Comparison of ENCODE assay signal across 15 cellular contexts in the genomic region with DNA sequence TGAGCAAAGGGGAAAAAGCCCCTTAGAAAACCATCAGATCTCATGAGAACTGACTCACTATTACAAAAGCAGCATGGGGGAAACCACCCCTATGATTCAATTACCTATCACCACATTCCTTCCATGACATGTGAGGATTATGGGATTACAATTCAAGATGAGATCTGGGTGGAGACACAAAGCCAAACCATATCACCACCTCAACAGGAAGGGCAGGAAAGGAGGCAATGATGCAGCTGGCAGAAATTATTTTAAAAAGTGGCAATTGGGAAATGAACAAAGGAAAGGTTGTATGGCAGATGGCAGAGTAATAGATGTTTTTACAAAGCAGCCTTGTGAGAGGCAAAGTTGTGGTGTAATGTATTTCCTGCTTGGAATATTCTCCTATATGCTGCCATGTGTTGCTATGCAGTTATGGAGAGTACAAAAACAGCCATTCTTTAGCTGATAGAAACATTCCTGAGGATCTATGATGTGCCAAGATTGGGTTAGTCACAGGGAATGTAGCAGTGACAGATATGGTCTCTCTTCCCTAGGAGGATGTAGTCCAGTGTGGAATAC.
DNase-seq lines count a peak whose midpoint lies in the region; ATAC-seq and TF ChIP-seq lines count a peak whose summit lies in the region.
"Had no signal": no experiment of that assay in that cellular context is flagged by ENCODE, and none has a peak within 500 bp of the region (broad histone marks: within the 10 kb centered on the region; RNA-seq: fewer than 3 reads in every experiment).

No MANE protein-coding gene starts in this region.

- no peaks in the 10 kb centered on the region for H3K4me1 Mint-ChIP-seq in naive thymus-derived CD4-positive, alpha-beta T cell
- no peaks in the 10 kb centered on the region for H3K4me1 Mint-ChIP-seq in naive thymus-derived CD8-positive, alpha-beta T cell
- no peaks in the 10 kb centered on the region for H3K4me1 Mint-ChIP-seq in HFFc6 (ENCODE audit: low read depth)
- H3K4me1 Mint-ChIP-seq: activated B cell treated with CpG ODN at 0.5 μM for 24 hours, CD14-positive monocyte had no signal

- peaks cover 8% of the 10 kb centered on the region for H3F3A ChIP-seq in SK-N-SH (replicated peaks; ENCODE audit: insufficient read depth)

- H3K79me2 ChIP-seq in SK-N-SH (ENCODE audit: insufficient read depth): no peaks in the 10 kb centered on the region

- DNase-seq in GM03348 (ENCODE audit: low spot score) (peak; percentile 6), SK-N-SH (no peak), epithelial cell of esophagus (ENCODE audit: low read depth) (peak; percentile 94), pulmonary artery endothelial cell (ENCODE audit: low read depth, low spot score) (peak; percentile 17), SIG-M5 treated with dmso at 0.1 percent for 504 hours (lab: John Stamatoyannopoulos, UW; ENCODE audit: unreplicated experiment) (no peak), HFFc6 (no peak)
- no peak for DNase-seq in naive thymus-derived CD4-positive, alpha-beta T cell
- no peak for DNase-seq in naive thymus-derived CD8-positive, alpha-beta T cell
- DNase-seq: activated B cell treated with CpG ODN at 0.5 μM for 24 hours; H7; MV-4-11; stimulated activated CD4-positive, alpha-beta T cell treated with anti-CD3 and anti-CD28 coated beads, Interleukin-4, amount 100 ng/mL, for 1 hour; uterus had no signal

- peaks cover 0 to 8% (median 2%) of the 10 kb centered on the region in 11 donors for H3K9me3 Mint-ChIP-seq in naive thymus-derived CD4-positive, alpha-beta T cell
- H3K9me3 Mint-ChIP-seq in naive thymus-derived CD8-positive, alpha-beta T cell: peaks cover 0 to 12% (median 4%) of the 10 kb centered on the region in 9 donors
- no peaks in the 10 kb centered on the region; the same call in 1 of the 2 replicates for H3K9me3 Mint-ChIP-seq in HFFc6

- H3K4me1 ChIP-seq in SK-N-SH (ENCODE audit: control insufficient read depth in 1 of 2, insufficient read depth in 2 of 2, low read depth in 1 of 2, low read length in 1 of 2): no peaks in the 10 kb centered on the region
- no peaks in the 10 kb centered on the region for H3K4me1 ChIP-seq in naive thymus-derived CD4-positive, alpha-beta T cell (ENCODE audit: control insufficient read depth in 2 of 2, insufficient read depth in 2 of 2, low read length in 2 of 2)
- H3K4me1 ChIP-seq: right atrium auricular region, uterus had no signal

- H3K27me3 Mint-ChIP-seq in naive thymus-derived CD4-positive, alpha-beta T cell: no peaks in the 10 kb centered on the region
- no peaks in the 10 kb centered on the region for H3K27me3 Mint-ChIP-seq in naive thymus-derived CD8-positive, alpha-beta T cell
- no peaks in the 10 kb centered on the region for H3K27me3 Mint-ChIP-seq in HFFc6 (ENCODE audit: insufficient read depth)
- H3K27me3 Mint-ChIP-seq: activated B cell treated with CpG ODN at 0.5 μM for 24 hours had no signal

- no peaks in the 10 kb centered on the region for H4K20me1 ChIP-seq in SK-N-SH (ENCODE audit: insufficient read depth)

- H3K27ac ChIP-seq in SK-N-SH (ENCODE audit: low read depth in 2 of 2, low read length in 1 of 2): peak overlapping the region in 1 of 2 experiments; percentile 73; a peak in 2 of 4 replicates
- H3K27ac ChIP-seq in naive thymus-derived CD4-positive, alpha-beta T cell (ENCODE audit: low read depth, low read length): no peak overlapping the region
- H3K27ac ChIP-seq: right atrium auricular region, uterus had no signal

- TF ChIP-seq EP300 in SK-N-SH (IDR thresholded peaks at IDR 0.05; ENCODE audit: borderline replicate concordance in 1 of 2, low read depth in 1 of 2, low read length in 1 of 2): peak in 1 of 2 experiments; percentile 9; a peak in 1 of 4 replicates

- H3K4me3 ChIP-seq in SK-N-SH (ENCODE audit: low read depth in 2 of 2, low read length in 1 of 2): no peak overlapping the region
- H3K4me3 ChIP-seq in epithelial cell of esophagus (ENCODE audit: low read length): no peak overlapping the region
- H3K4me3 ChIP-seq in naive thymus-derived CD4-positive, alpha-beta T cell (ENCODE audit: low read length): no peak overlapping the region
- H3K4me3 ChIP-seq: right atrium auricular region, uterus had no signal

- TF ChIP-seq CTCF in SK-N-SH (IDR thresholded peaks at IDR 0.05) (no peak), epithelial cell of esophagus (IDR thresholded peaks at IDR 0.05; ENCODE audit: insufficient read depth, low read depth, low read length, missing control alignments) (no peak), HFFc6 (IDR thresholded peaks at IDR 0.05) (no peak)

- H3K27ac Mint-ChIP-seq in naive thymus-derived CD4-positive, alpha-beta T cell: no peak overlapping the region
- H3K27ac Mint-ChIP-seq in naive thymus-derived CD8-positive, alpha-beta T cell: no peak overlapping the region
- H3K27ac Mint-ChIP-seq in HFFc6: no peak overlapping the region
- H3K27ac Mint-ChIP-seq: activated B cell treated with CpG ODN at 0.5 μM for 24 hours, CD14-positive monocyte had no signal

- POLR2A ChIA-PET in SK-N-SH (lab: Yijun Ruan, JAX): no interaction called here
- POLR2A ChIA-PET in naive thymus-derived CD4-positive, alpha-beta T cell (lab: Charles Lee): no interaction called here
- POLR2A ChIA-PET in naive thymus-derived CD8-positive, alpha-beta T cell (lab: Charles Lee): no interaction called here

- H3K4me2 ChIP-seq in SK-N-SH: no peak overlapping the region

- no peak for ATAC-seq in naive thymus-derived CD4-positive, alpha-beta T cell
- no peak for ATAC-seq in naive thymus-derived CD8-positive, alpha-beta T cell

- intact Hi-C loops in naive thymus-derived CD4-positive, alpha-beta T cell (cut with micrococcal nuclease): no loop called here

- H3K9ac ChIP-seq in SK-N-SH: 0 out of 2 replicates have a peak overlapping the region, but pooled peaks have one; percentile 9

- H3K27me3 ChIP-seq in SK-N-SH (ENCODE audit: insufficient read depth): no peaks in the 10 kb centered on the region
- no peaks in the 10 kb centered on the region for H3K27me3 ChIP-seq in naive thymus-derived CD4-positive, alpha-beta T cell (ENCODE audit: control insufficient read depth in 2 of 2, insufficient read depth in 2 of 2, low read length in 2 of 2)
- H3K27me3 ChIP-seq: right atrium auricular region, uterus had no signal

- H3K9me3 ChIP-seq in SK-N-SH: no peaks in the 10 kb centered on the region
- no peaks in the 10 kb centered on the region for H3K9me3 ChIP-seq in naive thymus-derived CD4-positive, alpha-beta T cell (ENCODE audit: control insufficient read depth in 2 of 3, low read length in 3 of 3)
- H3K9me3 ChIP-seq: right atrium auricular region, uterus had no signal

- peak overlapping the region; percentile 67 for H2AFZ ChIP-seq in SK-N-SH (ENCODE audit: low read depth)

- no peak for TF ChIP-seq RAD21 in SK-N-SH (IDR thresholded peaks at IDR 0.05; ENCODE audit: low read length)

- H3K4me3 Mint-ChIP-seq in naive thymus-derived CD4-positive, alpha-beta T cell: no peak overlapping the region
- H3K4me3 Mint-ChIP-seq in naive thymus-derived CD8-positive, alpha-beta T cell: no peak overlapping the region
- no peak overlapping the region for H3K4me3 Mint-ChIP-seq in HFFc6
- H3K4me3 Mint-ChIP-seq: activated B cell treated with CpG ODN at 0.5 μM for 24 hours, CD14-positive monocyte had no signal

- no peaks in the 10 kb centered on the region for H3K36me3 ChIP-seq in SK-N-SH (replicated peaks in 1 of 2; ENCODE audit: control insufficient read depth in 1 of 2, insufficient read depth in 2 of 2, low read length in 1 of 2)
- H3K36me3 ChIP-seq in naive thymus-derived CD4-positive, alpha-beta T cell (ENCODE audit: control insufficient read depth in 2 of 3, insufficient read depth in 3 of 3, low read length in 3 of 3): no peaks in the 10 kb centered on the region
- H3K36me3 ChIP-seq: right atrium auricular region, uterus had no signal

- no peaks in the 10 kb centered on the region for H3K9me2 ChIP-seq in SK-N-SH

- CTCF ChIA-PET in SK-N-SH (lab: Yijun Ruan, JAX): no interaction called here
- CTCF ChIA-PET in naive thymus-derived CD4-positive, alpha-beta T cell (lab: Charles Lee): no interaction called here

- H3K36me3 Mint-ChIP-seq in naive thymus-derived CD4-positive, alpha-beta T cell: no peaks in the 10 kb centered on the region
- H3K36me3 Mint-ChIP-seq in naive thymus-derived CD8-positive, alpha-beta T cell: no peaks in the 10 kb centered on the region
- H3K36me3 Mint-ChIP-seq in HFFc6 (ENCODE audit: low read depth): no peaks in the 10 kb centered on the region
- H3K36me3 Mint-ChIP-seq: CD14-positive monocyte had no signal

TF ChIP-seq in SK-N-SH, 30 proteins besides CTCF, POLR2A, EP300 and RAD21 (continues in another document):
- TF ChIP-seq, protein P1, sequence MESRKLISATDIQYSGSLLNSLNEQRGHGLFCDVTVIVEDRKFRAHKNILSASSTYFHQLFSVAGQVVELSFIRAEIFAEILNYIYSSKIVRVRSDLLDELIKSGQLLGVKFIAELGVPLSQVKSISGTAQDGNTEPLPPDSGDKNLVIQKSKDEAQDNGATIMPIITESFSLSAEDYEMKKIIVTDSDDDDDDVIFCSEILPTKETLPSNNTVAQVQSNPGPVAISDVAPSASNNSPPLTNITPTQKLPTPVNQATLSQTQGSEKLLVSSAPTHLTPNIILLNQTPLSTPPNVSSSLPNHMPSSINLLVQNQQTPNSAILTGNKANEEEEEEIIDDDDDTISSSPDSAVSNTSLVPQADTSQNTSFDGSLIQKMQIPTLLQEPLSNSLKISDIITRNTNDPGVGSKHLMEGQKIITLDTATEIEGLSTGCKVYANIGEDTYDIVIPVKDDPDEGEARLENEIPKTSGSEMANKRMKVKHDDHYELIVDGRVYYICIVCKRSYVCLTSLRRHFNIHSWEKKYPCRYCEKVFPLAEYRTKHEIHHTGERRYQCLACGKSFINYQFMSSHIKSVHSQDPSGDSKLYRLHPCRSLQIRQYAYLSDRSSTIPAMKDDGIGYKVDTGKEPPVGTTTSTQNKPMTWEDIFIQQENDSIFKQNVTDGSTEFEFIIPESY (IDR thresholded peaks at IDR 0.05; ENCODE audit: borderline replicate concordance, low read depth): no peak
- TF ChIP-seq TEAD4 (IDR thresholded peaks at IDR 0.05; ENCODE audit: borderline replicate concordance, insufficient read depth): peak; percentile 21; the same call in 1 of the 2 replicates
- TF ChIP-seq TCF12 (IDR thresholded peaks at IDR 0.05): peak; percentile 53
- peak; percentile 45; the same call in 1 of the 2 replicates for TF ChIP-seq NFIC (IDR thresholded peaks at IDR 0.05; ENCODE audit: borderline replicate concordance)
- TF ChIP-seq, protein P2, sequence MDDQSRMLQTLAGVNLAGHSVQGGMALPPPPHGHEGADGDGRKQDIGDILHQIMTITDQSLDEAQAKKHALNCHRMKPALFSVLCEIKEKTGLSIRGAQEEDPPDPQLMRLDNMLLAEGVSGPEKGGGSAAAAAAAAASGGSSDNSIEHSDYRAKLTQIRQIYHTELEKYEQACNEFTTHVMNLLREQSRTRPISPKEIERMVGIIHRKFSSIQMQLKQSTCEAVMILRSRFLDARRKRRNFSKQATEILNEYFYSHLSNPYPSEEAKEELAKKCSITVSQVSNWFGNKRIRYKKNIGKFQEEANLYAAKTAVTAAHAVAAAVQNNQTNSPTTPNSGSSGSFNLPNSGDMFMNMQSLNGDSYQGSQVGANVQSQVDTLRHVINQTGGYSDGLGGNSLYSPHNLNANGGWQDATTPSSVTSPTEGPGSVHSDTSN (IDR thresholded peaks at IDR 0.05): 0 out of 2 replicates have a peak, but pooled peaks have one; percentile 15
- peak; percentile 56 for TF ChIP-seq FOSL2 (IDR thresholded peaks at IDR 0.05; ENCODE audit: borderline replicate concordance, low read depth)

Comparison
In these comparisons a context has a peak if more than half of its experiments do, and no peak if none do; other contexts are left out.
1. DNase-seq: peak in GM03348 (single experiment), epithelial cell of esophagus (single experiment) and pulmonary artery endothelial cell (single experiment); none in SK-N-SH (single experiment), SIG-M5 treated with dmso at 0.1 percent for 504 hours (single experiment), naive thymus-derived CD4-positive, alpha-beta T cell (0 of 9), naive thymus-derived CD8-positive, alpha-beta T cell (0 of 10) and HFFc6 (single experiment).